Comparison of ENCODE assay signal across 8 cellular contexts in the genomic region with DNA sequence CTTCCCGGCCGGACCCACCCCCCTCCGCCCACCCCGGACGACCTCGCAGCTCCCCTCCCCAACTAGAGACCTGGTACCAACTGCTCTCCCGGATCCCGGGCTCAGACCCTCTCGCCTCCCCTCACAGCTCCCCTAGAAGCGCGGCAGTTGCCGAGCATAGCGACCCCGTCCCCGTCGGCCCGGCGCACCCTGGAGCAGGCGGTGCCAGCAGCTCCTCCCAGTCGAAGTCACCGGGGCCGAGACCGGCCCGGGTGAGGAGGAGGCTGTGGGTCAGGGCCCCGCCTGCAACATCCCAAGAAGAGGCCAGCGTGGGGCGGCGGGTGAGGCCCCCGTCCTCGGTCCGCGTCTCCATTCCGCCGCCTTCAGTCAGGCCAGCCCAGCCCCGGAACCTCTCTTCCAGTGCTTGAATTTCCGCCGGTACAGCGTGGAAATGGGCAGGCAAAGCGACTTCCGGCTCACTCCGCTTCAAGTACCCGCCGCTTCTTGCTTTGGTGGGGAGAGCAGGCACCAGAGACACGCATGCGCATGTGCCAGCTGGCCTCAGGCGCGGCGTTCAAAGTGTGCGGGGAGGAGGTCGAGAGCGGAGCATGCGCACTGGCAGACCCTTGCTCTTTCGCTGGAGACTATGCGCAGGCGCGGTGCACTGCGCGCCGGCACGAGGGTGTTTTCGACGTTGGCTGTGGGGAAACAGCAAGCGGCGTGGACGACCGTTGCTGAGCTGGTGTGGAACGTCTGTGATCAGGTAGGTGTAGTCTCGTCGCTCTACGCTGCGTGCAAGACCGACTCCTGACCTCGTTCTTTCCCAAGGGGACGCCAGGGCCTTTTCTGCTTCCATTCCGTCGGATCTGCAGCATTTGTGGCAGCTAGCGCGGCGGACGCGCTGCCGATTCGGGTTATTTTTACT. TPM values are rescaled to one million over a fixed set of nuclear protein-coding genes. Genes with fewer than 3 reads are reported as not detected.
DNase-seq lines count a peak whose midpoint lies in the region; ATAC-seq and TF ChIP-seq lines count a peak whose summit lies in the region.

A gene with protein sequence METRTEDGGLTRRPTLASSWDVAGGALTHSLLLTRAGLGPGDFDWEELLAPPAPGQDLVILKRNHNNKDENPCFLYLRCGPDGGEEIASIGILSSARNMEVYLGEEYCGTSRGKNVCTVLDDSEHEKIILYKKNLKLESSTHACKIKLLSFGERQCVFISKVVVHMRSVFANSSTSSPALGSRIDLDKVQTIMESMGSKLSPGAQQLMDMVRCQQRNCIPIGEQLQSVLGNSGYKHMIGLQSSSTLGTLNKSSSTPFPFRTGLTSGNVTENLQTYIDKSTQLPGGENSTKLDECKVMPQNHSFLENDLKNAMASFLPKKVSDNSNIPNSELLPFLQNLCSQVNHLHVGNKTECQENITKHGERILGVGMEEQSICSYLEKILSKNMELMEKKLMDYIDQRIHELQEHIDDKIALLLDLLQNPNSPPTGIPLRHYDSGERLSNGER (minus strand): TSS at position 401 of the 904 bp plus-strand sequence. CDS start 49 bp downstream, at position 352.

- no peaks in the 10 kb centered on the region for H3K27me3 Mint-ChIP-seq in activated naive CD4-positive, alpha-beta T cell treated with anti-CD3 and anti-CD28 coated beads for 36 hours (ENCODE audit: low read depth)

- peak in 1 of 4 experiments; percentile 22 for TF ChIP-seq CTCF in gastroesophageal sphincter (IDR thresholded peaks at IDR 0.05)
- peak; percentile 13 for TF ChIP-seq CTCF in neutrophil (IDR thresholded peaks at IDR 0.05)

- H3K36me3 ChIP-seq in gastroesophageal sphincter (peaks cover 0 to 5% of the 10 kb centered on the region in 2 donors), neutrophil (peaks cover 4% of the 10 kb centered on the region)

- peaks cover 11% of the 10 kb centered on the region for H3K36me3 Mint-ChIP-seq in activated naive CD4-positive, alpha-beta T cell treated with anti-CD3 and anti-CD28 coated beads for 36 hours (ENCODE audit: low read depth)

- peaks cover 28% of the 10 kb centered on the region for H3K4me1 Mint-ChIP-seq in activated naive CD4-positive, alpha-beta T cell treated with anti-CD3 and anti-CD28 coated beads for 36 hours (ENCODE audit: low read depth)

- H3K4me1 ChIP-seq in gastroesophageal sphincter (peaks cover 0 to 28% (median 16%) of the 10 kb centered on the region in 3 donors), neutrophil (ENCODE audit: control insufficient read depth in 1 of 2, insufficient read depth in 1 of 2, low read depth in 1 of 2, low read length in 1 of 2) (peaks cover 10 to 21% of the 10 kb centered on the region in 2 experiments)

- POLR2A ChIA-PET in HEK293T (lab: Yijun Ruan, JAX) = interaction anchor here (0.8 to 1.8 kb wide), 3 partner anchors 8 to 29 kb away, joined by 3 to 17 read pairs (median 3); a partner anchor contains a TSS

- peak within 1 kb of the TSS; percentile 54 to 87 for H3K4me3 ChIP-seq in gastroesophageal sphincter
- H3K4me3 ChIP-seq in neutrophil (ENCODE audit: low read depth in 1 of 2, low read length in 1 of 2) = peak within 1 kb of the TSS; percentile 76 to 83

- in situ Hi-C loops in SK-MEL-5 (cut with HindIII; ENCODE audit: low pct_unique_long_range_greater_than_20kb, low sequenced_read_pairs) = no loop called here

- 6% methylated on average over 17 of the region's 83 CpGs; no CpG with 5 or more reads in 1 of the 2 donors for WGBS in gastroesophageal sphincter (ENCODE audit: low coverage in 1 of 2), 2 donors

- intact Hi-C loops in activated naive CD4-positive, alpha-beta T cell treated with anti-CD3 and anti-CD28 coated beads for 36 hours (cut with micrococcal nuclease) = loop anchor here (1.0 to 10.0 kb wide), 7 partner anchors 26 to 1027 kb away; a partner anchor contains a TSS

- no peaks in the 10 kb centered on the region for H3K27me3 ChIP-seq in gastroesophageal sphincter
- peaks cover 42% of the 10 kb centered on the region for H3K27me3 ChIP-seq in neutrophil

- no peaks in the 10 kb centered on the region for H3K9me3 Mint-ChIP-seq in activated naive CD4-positive, alpha-beta T cell treated with anti-CD3 and anti-CD28 coated beads for 36 hours

- peak within 1 kb of the TSS; percentile 4 to 86 (median 77) for H3K27ac ChIP-seq in gastroesophageal sphincter
- peak within 1 kb of the TSS; percentile 75 for H3K27ac ChIP-seq in neutrophil

- peak; percentile 100 for ATAC-seq in gastroesophageal sphincter

- H3K4me3 Mint-ChIP-seq in activated naive CD4-positive, alpha-beta T cell treated with anti-CD3 and anti-CD28 coated beads for 36 hours = peak within 1 kb of the TSS; percentile 81

- TF ChIP-seq POLR2A in gastroesophageal sphincter (IDR thresholded peaks at IDR 0.05) = no peak

- H3K27ac Mint-ChIP-seq in activated naive CD4-positive, alpha-beta T cell treated with anti-CD3 and anti-CD28 coated beads for 36 hours = peak within 1 kb of the TSS; percentile 82

- H3K9me3 ChIP-seq in gastroesophageal sphincter (no peaks in the 10 kb centered on the region), neutrophil (no peaks in the 10 kb centered on the region)

- no peak for TF ChIP-seq EP300 in gastroesophageal sphincter (IDR thresholded peaks at IDR 0.05)

- DNase-seq in GF-D8 (lab: John Stamatoyannopoulos, UW) = peak; percentile 98
- peak; percentile 100 for DNase-seq in HEK293T (ENCODE audit: extremely low spot score)
- DNase-seq in MV-4-11 (lab: John Stamatoyannopoulos, UW) = peak; percentile 99
- peak; percentile 97 for DNase-seq in SK-MEL-5 (ENCODE audit: low read depth, low spot score)
- DNase-seq in activated naive CD4-positive, alpha-beta T cell treated with anti-CD3 and anti-CD28 coated beads for 36 hours = peak; percentile 97
- DNase-seq in superior temporal gyrus (ENCODE audit: extremely low spot score) = peak; percentile 98

- CTCF ChIA-PET in HEK293T (lab: Yijun Ruan, JAX) = no interaction called here
- CTCF ChIA-PET in activated naive CD4-positive, alpha-beta T cell treated with anti-CD3 and anti-CD28 coated beads for 36 hours (lab: Charles Lee) = no interaction called here

TF ChIP-seq in HEK293T, 16 proteins besides CTCF, POLR2A, EP300 and RAD21:
- TF ChIP-seq FOXM1 (IDR thresholded peaks at IDR 0.05; ENCODE audit: borderline replicate concordance) = peak; percentile 21; the same call in 1 of the 2 replicates
- peak; percentile 100 for TF ChIP-seq L3MBTL2 (conservative IDR thresholded peaks at IDR 0.05)
- 0 out of 2 replicates have a peak, but pooled peaks have one; percentile 10 for TF ChIP-seq ELF4 (IDR thresholded peaks at IDR 0.05)
- TF ChIP-seq CTBP1 (IDR thresholded peaks at IDR 0.05; ENCODE audit: borderline replicate concordance) = peak; percentile 86
- TF ChIP-seq, protein P1, sequence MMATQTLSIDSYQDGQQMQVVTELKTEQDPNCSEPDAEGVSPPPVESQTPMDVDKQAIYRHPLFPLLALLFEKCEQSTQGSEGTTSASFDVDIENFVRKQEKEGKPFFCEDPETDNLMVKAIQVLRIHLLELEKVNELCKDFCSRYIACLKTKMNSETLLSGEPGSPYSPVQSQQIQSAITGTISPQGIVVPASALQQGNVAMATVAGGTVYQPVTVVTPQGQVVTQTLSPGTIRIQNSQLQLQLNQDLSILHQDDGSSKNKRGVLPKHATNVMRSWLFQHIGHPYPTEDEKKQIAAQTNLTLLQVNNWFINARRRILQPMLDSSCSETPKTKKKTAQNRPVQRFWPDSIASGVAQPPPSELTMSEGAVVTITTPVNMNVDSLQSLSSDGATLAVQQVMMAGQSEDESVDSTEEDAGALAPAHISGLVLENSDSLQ (IDR thresholded peaks at IDR 0.05) = 0 out of 2 replicates have a peak, but pooled peaks have one; percentile 37
- TF ChIP-seq ARNT (IDR thresholded peaks at IDR 0.05) = peak; percentile 62; the same call in 1 of the 2 replicates
- peak; percentile 67; the same call in 1 of the 2 replicates for TF ChIP-seq NFRKB (IDR thresholded peaks at IDR 0.05)
- no peak for TF ChIP-seq FOXK2 (IDR thresholded peaks at IDR 0.05)
- no peak for TF ChIP-seq TARDBP (IDR thresholded peaks at IDR 0.05)
TF ChIP-seq in HEK293T: peak in this region for 7.

RNA-seq across cellular contexts. Expression of the gene that starts here (rescaled TPM):
- 9.7 and 12.5 TPM in 2 replicates for total RNA-seq in SK-MEL-5 (2014; rRNA removed; shearing (Covaris generic))
- 7.1 and 7.3 TPM in 2 replicates for polyA plus RNA-seq in SK-MEL-5 (2015; cell fraction: cytosol; rRNA removed)
- polyA plus RNA-seq in SK-MEL-5 (2015; cell fraction: nucleus; rRNA removed) = 11.0 and 12.5 TPM in 2 replicates
- 1 to 10 TPM; 4.2 to 5.2 TPM for total RNA-seq in activated naive CD4-positive, alpha-beta T cell treated with anti-CD3 and anti-CD28 coated beads for 36 hours
- 10 to 100 TPM in 1 of 4 donors, 1 to 10 TPM in 3; 4.0 to 12.9 (median 7.1) TPM for total RNA-seq in gastroesophageal sphincter

Comparison
In these comparisons a context has a peak if more than half of its experiments do, and no peak if none do; other contexts are left out.
1. Peak in every context shown above with its lines: DNase-seq, ATAC-seq, H3K4me3 ChIP-seq and H3K27ac ChIP-seq.